Comparison of ENCODE assay signal across 8 cellular contexts in the genomic region with DNA sequence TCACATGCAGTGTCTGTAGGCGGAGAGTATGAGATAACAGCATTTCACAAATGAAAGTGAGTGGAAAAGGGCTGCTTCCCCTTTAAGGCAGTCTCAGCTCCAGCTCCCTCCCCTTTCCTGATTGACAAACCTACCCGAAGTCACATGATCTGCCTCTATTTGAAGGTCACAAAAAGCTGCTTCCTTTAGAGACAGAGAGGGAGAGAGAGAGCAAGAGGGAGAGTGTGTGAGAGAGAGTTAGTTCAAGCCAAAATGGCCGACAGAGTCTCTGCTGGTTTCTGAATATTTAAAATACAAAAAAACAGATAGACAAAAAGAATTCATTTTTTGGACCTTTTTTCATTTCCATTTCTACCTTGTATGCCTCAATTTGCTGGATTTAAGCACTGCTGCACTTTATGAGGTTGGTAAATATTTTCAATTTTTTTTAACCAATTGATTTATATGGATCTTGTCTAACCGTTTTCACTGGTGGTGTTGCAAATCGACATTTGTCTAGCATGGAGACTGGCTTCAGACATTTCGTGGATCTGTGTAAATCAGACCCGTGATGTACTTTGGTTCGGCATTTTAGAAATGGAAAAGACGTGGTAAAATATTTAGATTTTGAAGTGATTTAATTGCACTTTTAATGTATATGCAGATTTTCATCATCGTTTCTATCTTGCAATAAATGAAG. TPM values are rescaled to one million over a fixed set of nuclear protein-coding genes. Genes with fewer than 3 reads are reported as not detected.
A peak's percentile ranks its signal among the peaks of the same experiment; 100 is the strongest.
DNase-seq lines count a peak whose midpoint lies in the region; ATAC-seq and TF ChIP-seq lines count a peak whose summit lies in the region.

A gene with protein sequence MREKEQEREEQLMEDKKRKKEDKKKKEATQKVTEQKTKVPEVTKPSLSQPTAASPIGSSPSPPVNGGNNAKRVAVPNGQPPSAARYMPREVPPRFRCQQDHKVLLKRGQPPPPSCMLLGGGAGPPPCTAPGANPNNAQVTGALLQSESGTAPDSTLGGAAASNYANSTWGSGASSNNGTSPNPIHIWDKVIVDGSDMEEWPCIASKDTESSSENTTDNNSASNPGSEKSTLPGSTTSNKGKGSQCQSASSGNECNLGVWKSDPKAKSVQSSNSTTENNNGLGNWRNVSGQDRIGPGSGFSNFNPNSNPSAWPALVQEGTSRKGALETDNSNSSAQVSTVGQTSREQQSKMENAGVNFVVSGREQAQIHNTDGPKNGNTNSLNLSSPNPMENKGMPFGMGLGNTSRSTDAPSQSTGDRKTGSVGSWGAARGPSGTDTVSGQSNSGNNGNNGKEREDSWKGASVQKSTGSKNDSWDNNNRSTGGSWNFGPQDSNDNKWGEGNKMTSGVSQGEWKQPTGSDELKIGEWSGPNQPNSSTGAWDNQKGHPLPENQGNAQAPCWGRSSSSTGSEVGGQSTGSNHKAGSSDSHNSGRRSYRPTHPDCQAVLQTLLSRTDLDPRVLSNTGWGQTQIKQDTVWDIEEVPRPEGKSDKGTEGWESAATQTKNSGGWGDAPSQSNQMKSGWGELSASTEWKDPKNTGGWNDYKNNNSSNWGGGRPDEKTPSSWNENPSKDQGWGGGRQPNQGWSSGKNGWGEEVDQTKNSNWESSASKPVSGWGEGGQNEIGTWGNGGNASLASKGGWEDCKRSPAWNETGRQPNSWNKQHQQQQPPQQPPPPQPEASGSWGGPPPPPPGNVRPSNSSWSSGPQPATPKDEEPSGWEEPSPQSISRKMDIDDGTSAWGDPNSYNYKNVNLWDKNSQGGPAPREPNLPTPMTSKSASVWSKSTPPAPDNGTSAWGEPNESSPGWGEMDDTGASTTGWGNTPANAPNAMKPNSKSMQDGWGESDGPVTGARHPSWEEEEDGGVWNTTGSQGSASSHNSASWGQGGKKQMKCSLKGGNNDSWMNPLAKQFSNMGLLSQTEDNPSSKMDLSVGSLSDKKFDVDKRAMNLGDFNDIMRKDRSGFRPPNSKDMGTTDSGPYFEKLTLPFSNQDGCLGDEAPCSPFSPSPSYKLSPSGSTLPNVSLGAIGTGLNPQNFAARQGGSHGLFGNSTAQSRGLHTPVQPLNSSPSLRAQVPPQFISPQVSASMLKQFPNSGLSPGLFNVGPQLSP (N-terminal part only) (plus strand): TSS at position 188 of the 679 bp plus-strand sequence. CDS start 211 bp downstream, at position 399.

- H3K27ac Mint-ChIP-seq in progenitor cell of endocrine pancreas: peak within 1 kb of the TSS; percentile 98

- H3K36me3 ChIP-seq in vagina: no peaks in the 10 kb centered on the region

- peaks cover 41% of the 10 kb centered on the region for H3K4me1 Mint-ChIP-seq in progenitor cell of endocrine pancreas (ENCODE audit: low read depth)

- ATAC-seq in HG02840 (IDR thresholded peaks at IDR 0.05; ENCODE audit: low FRiP score, unreplicated experiment) (peak; percentile 90), left ventricle myocardium superior (peak; percentile 97)

- H3K4me3 Mint-ChIP-seq in progenitor cell of endocrine pancreas (ENCODE audit: low read depth): peak within 1 kb of the TSS; percentile 96

- no peaks in the 10 kb centered on the region for H3K36me3 Mint-ChIP-seq in progenitor cell of endocrine pancreas (ENCODE audit: insufficient read depth)

- no peaks in the 10 kb centered on the region for H3K9me3 Mint-ChIP-seq in progenitor cell of endocrine pancreas (ENCODE audit: low read depth)

- peak within 1 kb of the TSS; percentile 83 for H3K27ac ChIP-seq in angular gyrus (ENCODE audit: low read depth, low read length)
- peak within 1 kb of the TSS; percentile 83 for H3K27ac ChIP-seq in vagina

- peak in 1 of 2 donors; percentile 98 for TF ChIP-seq POLR2A in vagina (IDR thresholded peaks at IDR 0.05)

- DNase-seq in GM13976 (ENCODE audit: low spot score): peak; percentile 78
- DNase-seq in NCI-H1436 treated with DMSO at 0.1 percent for 48 hours (lab: John Stamatoyannopoulos, UW): peak; percentile 95
- peak; percentile 67 for DNase-seq in T follicular helper cell (ENCODE audit: low read depth)
- DNase-seq in left ventricle myocardium superior: no peak
- peak; percentile 43 for DNase-seq in progenitor cell of endocrine pancreas (ENCODE audit: low spot score, unreplicated experiment)
- DNase-seq in vagina (ENCODE audit: extremely low spot score in 2 of 2): peak in 1 of 2 donors; percentile 95

- H3K27me3 Mint-ChIP-seq in progenitor cell of endocrine pancreas: no peaks in the 10 kb centered on the region

- intact Hi-C loops in left ventricle myocardium superior (cut with micrococcal nuclease) (no loop called here), vagina (cut with DNase I) (loop anchor here (10.0 kb wide), 2 partner anchors 87 to 133 kb away; no protein-coding TSS in a partner anchor)

- TF ChIP-seq CTCF in GM13976 (IDR thresholded peaks at IDR 0.05; ENCODE audit: borderline replicate concordance, control extremely low read depth, extremely low read depth, insufficient read depth, missing control alignments) (no peak), progenitor cell of endocrine pancreas (IDR thresholded peaks at IDR 0.05; ENCODE audit: unreplicated experiment) (no peak), vagina (IDR thresholded peaks at IDR 0.05) (peak in 1 of 3 experiments; percentile 19)

- peaks cover 65% of the 10 kb centered on the region for H3K4me1 ChIP-seq in vagina

- in situ Hi-C loops in GM13976 (cut with MboI; ENCODE audit: low sequenced_read_pairs, unreplicated experiment): loop anchor here (25.0 kb wide), 1 partner anchor 641 kb away; a partner anchor contains a TSS

- peak within 1 kb of the TSS; percentile 49 to 59 for H3K4me3 ChIP-seq in vagina

- H3K9me3 ChIP-seq in vagina: no peaks in the 10 kb centered on the region

- H3K27me3 ChIP-seq in vagina: no peaks in the 10 kb centered on the region

RNA-seq across cellular contexts. Expression of the gene that starts here (rescaled TPM):
- total RNA-seq in left ventricle myocardium superior: 49.3 TPM
- total RNA-seq in progenitor cell of endocrine pancreas: 65.8 and 73.2 TPM in 2 replicates
- total RNA-seq in vagina: 32.7 TPM
